Comparison of ENCODE assay signal across 10 cellular contexts in the genomic region with DNA sequence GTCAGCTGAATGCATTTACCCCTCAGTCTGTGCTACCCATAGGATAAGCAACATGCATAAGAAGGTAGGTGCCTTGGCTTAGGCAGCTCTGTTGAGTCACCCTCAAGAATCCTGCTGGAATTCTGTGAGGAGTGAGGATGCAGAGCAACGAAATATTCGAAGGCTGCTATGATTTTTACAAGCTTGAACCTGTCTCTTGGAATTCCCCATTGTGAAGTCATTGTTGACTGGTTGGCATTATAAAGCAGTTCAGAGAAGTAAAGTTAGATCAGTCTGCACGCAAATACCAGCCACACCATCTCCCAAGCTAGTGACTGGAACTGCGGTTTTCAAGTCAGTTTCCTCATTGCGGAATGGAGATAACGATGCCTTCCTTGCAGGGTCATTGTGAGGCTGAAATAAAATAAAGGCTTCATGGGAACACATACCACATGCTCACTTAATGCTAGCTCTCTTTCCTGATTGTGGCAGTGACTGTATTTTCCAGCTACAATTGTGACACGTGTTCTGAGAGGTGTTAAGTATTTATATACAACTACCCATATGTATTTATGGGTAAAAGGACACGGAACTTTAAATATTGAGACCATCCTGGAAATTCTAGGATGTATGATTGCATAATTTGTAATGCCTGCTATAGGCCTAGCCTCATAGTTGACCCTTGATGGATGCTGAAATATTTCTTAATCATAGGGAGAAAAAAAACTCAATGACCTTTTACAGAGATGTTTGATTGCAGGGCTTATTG.
DNase-seq lines count a peak whose midpoint lies in the region; ATAC-seq and TF ChIP-seq lines count a peak whose summit lies in the region.
"Had no signal": no experiment of that assay in that cellular context is flagged by ENCODE, and none has a peak within 500 bp of the region (broad histone marks: within the 10 kb centered on the region; RNA-seq: fewer than 3 reads in every experiment).

No MANE protein-coding gene starts in this region.

- no peak overlapping the region for H3K4me3 ChIP-seq in PC-3 (ENCODE audit: low read length)
- H3K4me3 ChIP-seq in fibroblast of villous mesenchyme (ENCODE audit: low read depth, low read length), result no peak overlapping the region
- H3K4me3 ChIP-seq in WERI-Rb-1 (ENCODE audit: low read depth, low read length), result no peak overlapping the region
- H3K4me3 ChIP-seq in H7 (ENCODE audit: insufficient read depth, low read depth, low read length), result no peak overlapping the region
- no peak overlapping the region for H3K4me3 ChIP-seq in hepatocyte
- H3K4me3 ChIP-seq: heart right ventricle had no signal

- ATAC-seq in GM21825 (IDR thresholded peaks at IDR 0.05; ENCODE audit: unreplicated experiment) (peak; percentile 38), PC-3 (peak; percentile 81)

- no peaks in the 10 kb centered on the region for H3K79me2 ChIP-seq in PC-3 (ENCODE audit: low read length)
- peaks cover 47% of the 10 kb centered on the region for H3K79me2 ChIP-seq in hepatocyte

- H4K20me1 ChIP-seq in PC-3 (ENCODE audit: low read length) (no peaks in the 10 kb centered on the region), hepatocyte (ENCODE audit: insufficient read depth, poor library complexity, severe bottlenecking) (no peaks in the 10 kb centered on the region)

- H3K9ac ChIP-seq in PC-3 (ENCODE audit: low read length), result peak overlapping the region; percentile 13; the same call in 1 of the 2 replicates

- no peaks in the 10 kb centered on the region for H3K9me3 ChIP-seq in PC-3 (ENCODE audit: low read length)
- H3K9me3 ChIP-seq in WERI-Rb-1 (ENCODE audit: severe bottlenecking), result no peaks in the 10 kb centered on the region
- H3K9me3 ChIP-seq in hepatocyte (ENCODE audit: low read depth), result no peaks in the 10 kb centered on the region
- H3K9me3 ChIP-seq: heart right ventricle had no signal

- H2AFZ ChIP-seq in PC-3 (ENCODE audit: low read length) (no peak overlapping the region), hepatocyte (no peak overlapping the region)

- peak; percentile 86 for DNase-seq in A172 (ENCODE audit: low spot score)
- peak; percentile 72 for DNase-seq in PC-3
- DNase-seq in fibroblast of villous mesenchyme (ENCODE audit: low read depth), result peak; percentile 86
- DNase-seq in WERI-Rb-1, result no peak
- DNase-seq in iPS-NIHi7 (ENCODE audit: extremely low spot score), result no peak
- DNase-seq in H7, result no peak
- no peak for DNase-seq in hepatocyte (ENCODE audit: low spot score)
- DNase-seq: CD4-positive, alpha-beta memory T cell; heart right ventricle had no signal

- POLR2A ChIA-PET in PC-3 (lab: Charles Lee; ENCODE audit: unreplicated experiment), result no interaction called here

- H3K27me3 ChIP-seq in PC-3 (ENCODE audit: low read length) (no peaks in the 10 kb centered on the region), WERI-Rb-1 (ENCODE audit: insufficient read depth, low read depth, severe bottlenecking) (no peaks in the 10 kb centered on the region), H7 (ENCODE audit: control insufficient read depth, insufficient read depth, low read length) (no peaks in the 10 kb centered on the region), hepatocyte (no peaks in the 10 kb centered on the region)
- H3K27me3 ChIP-seq: heart right ventricle had no signal

- no peaks in the 10 kb centered on the region for H3F3A ChIP-seq in PC-3 (ENCODE audit: low read length, unreplicated experiment)

- intact Hi-C loops in PC-3 (cut with micrococcal nuclease), result no loop called here

- H3K36me3 ChIP-seq in PC-3 (ENCODE audit: low read depth, low read length), result no peaks in the 10 kb centered on the region
- H3K36me3 ChIP-seq in WERI-Rb-1, result no peaks in the 10 kb centered on the region
- H3K36me3 ChIP-seq in H7 (replicated peaks; ENCODE audit: control insufficient read depth, insufficient read depth, low read length), result no peaks in the 10 kb centered on the region
- H3K36me3 ChIP-seq in hepatocyte (replicated peaks; ENCODE audit: insufficient read depth, low read depth), result no peaks in the 10 kb centered on the region
- H3K36me3 ChIP-seq: heart right ventricle had no signal

- 86% methylated on average over 8 of the region's 8 CpGs for WGBS in hepatocyte (ENCODE audit: low lambda C conversion rate, missing lambda C conversion rate)

- no peak for TF ChIP-seq CTCF in PC-3 (conservative IDR thresholded peaks at IDR 0.05; ENCODE audit: low read depth, low read length)
- TF ChIP-seq CTCF in fibroblast of villous mesenchyme (IDR thresholded peaks at IDR 0.05; ENCODE audit: insufficient read depth, low read depth, low read length), result no peak
- TF ChIP-seq CTCF in WERI-Rb-1 (IDR thresholded peaks at IDR 0.05; ENCODE audit: low read depth, low read length), result no peak
- no peak for TF ChIP-seq CTCF in hepatocyte (IDR thresholded peaks at IDR 0.05; ENCODE audit: poor library complexity)

- CTCF ChIA-PET in PC-3 (lab: Charles Lee), result no interaction called here

- no TSS peak for BruUV-seq in PC-3 (replicated peaks; lab: Mats Ljungman, UMichigan)

- peaks cover 28% of the 10 kb centered on the region for H3K4me1 ChIP-seq in PC-3 (ENCODE audit: insufficient read depth, low read length)
- peaks cover 9% of the 10 kb centered on the region for H3K4me1 ChIP-seq in hepatocyte (ENCODE audit: insufficient read depth)

- H3K9me2 ChIP-seq in PC-3 (replicated peaks; ENCODE audit: low read length), result no peaks in the 10 kb centered on the region
- H3K9me2 ChIP-seq in hepatocyte (replicated peaks; ENCODE audit: insufficient read depth), result no peaks in the 10 kb centered on the region

- no peak overlapping the region for H3K4me2 ChIP-seq in PC-3 (ENCODE audit: low read length)
- no peak overlapping the region for H3K4me2 ChIP-seq in hepatocyte

- H3K27ac ChIP-seq in PC-3 (ENCODE audit: low read length), result peak overlapping the region; percentile 84
- H3K27ac ChIP-seq in WERI-Rb-1, result no peak overlapping the region
- no peak overlapping the region for H3K27ac ChIP-seq in hepatocyte

Comparison
In these comparisons a context has a peak if more than half of its experiments do, and no peak if none do; other contexts are left out.
1. DNase-seq: peak in A172 (single experiment), PC-3 (single experiment) and fibroblast of villous mesenchyme (single experiment); none in WERI-Rb-1 (single experiment), iPS-NIHi7 (single experiment), H7 (single experiment) and hepatocyte (single experiment).